Comparison of ENCODE assay signal across 8 cellular contexts in genomic region chr1:210342986-210343780, GRCh38. TPM values are rescaled to one million over a fixed set of nuclear protein-coding genes. Genes with fewer than 3 reads are reported as not detected.
DNase-seq lines count a peak whose midpoint lies in the region; ATAC-seq and TF ChIP-seq lines count a peak whose summit lies in the region.

No MANE protein-coding gene starts in this region.

- no peaks in the 10 kb centered on the region for H3K27me3 Mint-ChIP-seq in glutamatergic neuron (ENCODE audit: unreplicated experiment)

- no peak for TF ChIP-seq CTCF in Loucy (conservative IDR thresholded peaks at IDR 0.05; ENCODE audit: low read length)
- no peak for TF ChIP-seq CTCF in fibroblast of mammary gland (conservative IDR thresholded peaks at IDR 0.05; ENCODE audit: control insufficient read depth, insufficient read depth, low read depth, low read length)
- TF ChIP-seq CTCF in glutamatergic neuron (IDR thresholded peaks at IDR 0.05; ENCODE audit: partially characterized antibody, unreplicated experiment), result no peak

- peak overlapping the region; percentile 23 for H3K4me2 ChIP-seq in Loucy (ENCODE audit: low read depth, low read length, poor library complexity, severe bottlenecking)

- H3K4me3 ChIP-seq in Loucy (ENCODE audit: low read length, poor library complexity, severe bottlenecking) (no peak overlapping the region), fibroblast of mammary gland (ENCODE audit: control insufficient read depth, low read depth, low read length) (no peak overlapping the region), stomach smooth muscle (ENCODE audit: low read length in 2 of 2) (peak overlapping the region; percentile 62 to 72)

- H3K9me2 ChIP-seq in Loucy (replicated peaks; ENCODE audit: low read depth, low read length), result no peaks in the 10 kb centered on the region

- no peak overlapping the region for H2AFZ ChIP-seq in Loucy (ENCODE audit: low read length)

- peaks cover 59% of the 10 kb centered on the region for H3K4me1 ChIP-seq in Loucy (ENCODE audit: insufficient read depth, low read length, poor library complexity, severe bottlenecking)
- peaks cover 16% of the 10 kb centered on the region for H3K4me1 ChIP-seq in stomach smooth muscle (ENCODE audit: control insufficient read depth, insufficient read depth, low read length)

- H3F3A ChIP-seq in Loucy (ENCODE audit: low read depth), result no peaks in the 10 kb centered on the region

- no peak overlapping the region for H3K4me3 Mint-ChIP-seq in glutamatergic neuron (ENCODE audit: unreplicated experiment)

- peak; percentile 60 for ATAC-seq in GM21526 (IDR thresholded peaks at IDR 0.05; ENCODE audit: low FRiP score, unreplicated experiment)

- H3K9me3 ChIP-seq in Loucy (ENCODE audit: insufficient read depth, low read depth, low read length), result no peaks in the 10 kb centered on the region
- no peaks in the 10 kb centered on the region for H3K9me3 ChIP-seq in stomach smooth muscle (ENCODE audit: control insufficient read depth in 2 of 2, low read length in 2 of 2)

- H3K27ac ChIP-seq in stomach smooth muscle (ENCODE audit: low read length), result peak overlapping the region; percentile 55

- no peaks in the 10 kb centered on the region for H3K36me3 ChIP-seq in Loucy (ENCODE audit: insufficient read depth, low read length)
- no peaks in the 10 kb centered on the region for H3K36me3 ChIP-seq in stomach smooth muscle (ENCODE audit: control insufficient read depth in 2 of 2, insufficient read depth in 2 of 2, low read length in 2 of 2)

- H3K36me3 Mint-ChIP-seq in glutamatergic neuron (ENCODE audit: unreplicated experiment), result no peaks in the 10 kb centered on the region

- H3K27me3 ChIP-seq in Loucy (ENCODE audit: insufficient read depth, low read length, poor library complexity, severe bottlenecking) (no peaks in the 10 kb centered on the region), stomach smooth muscle (ENCODE audit: control insufficient read depth in 1 of 2, insufficient read depth in 2 of 2, low read length in 2 of 2) (no peaks in the 10 kb centered on the region)

- H3K79me2 ChIP-seq in Loucy (ENCODE audit: insufficient read depth, low read length), result no peaks in the 10 kb centered on the region

- no peaks in the 10 kb centered on the region for H3K4me1 Mint-ChIP-seq in glutamatergic neuron (ENCODE audit: low read depth, unreplicated experiment)

- no peaks in the 10 kb centered on the region for H3K9me3 Mint-ChIP-seq in glutamatergic neuron (ENCODE audit: unreplicated experiment)

- peak; percentile 28 for DNase-seq in COR-L47 (lab: John Stamatoyannopoulos, UW)
- DNase-seq in fibroblast of mammary gland (ENCODE audit: low read depth), result peak; percentile 55
- DNase-seq in glutamatergic neuron, result no peak
- DNase-seq in activated naive CD4-positive, alpha-beta T cell treated with Interleukin-2 at 50 U/mL for 16 hours, result no peak
- DNase-seq in NCI-H82 treated with DMSO at 0.1 percent for 48 hours (lab: John Stamatoyannopoulos, UW; ENCODE audit: unreplicated experiment), result no peak

- H3K27ac Mint-ChIP-seq in glutamatergic neuron (ENCODE audit: unreplicated experiment), result no peak overlapping the region

- H4K20me1 ChIP-seq in Loucy (ENCODE audit: insufficient read depth, low read length, poor library complexity, severe bottlenecking), result no peaks in the 10 kb centered on the region

- H3K9ac ChIP-seq in Loucy (ENCODE audit: low read depth, low read length, poor library complexity, severe bottlenecking) (no peak overlapping the region), stomach smooth muscle (ENCODE audit: low read length in 2 of 2) (peak overlapping the region; percentile 52 to 55)

RNA-seq across cellular contexts. Expression of gene HHAT, which starts 14.5 kb away (rescaled TPM):
- total RNA-seq in glutamatergic neuron (ENCODE audit: unreplicated experiment), result 2.3 TPM

Comparison
In these comparisons a context has a peak if more than half of its experiments do, and no peak if none do; other contexts are left out.
1. DNase-seq: peak in COR-L47 (single experiment) and fibroblast of mammary gland (single experiment); none in glutamatergic neuron (single experiment), activated naive CD4-positive, alpha-beta T cell treated with Interleukin-2 at 50 U/mL for 16 hours (single experiment) and NCI-H82 treated with DMSO at 0.1 percent for 48 hours (single experiment).
2. H3K4me3 ChIP-seq: peak in stomach smooth muscle (2 of 2); none in Loucy (single experiment) and fibroblast of mammary gland (single experiment).